Comparison of ENCODE assay signal across 25 cellular contexts in genomic region chr13:41383400-41383799, GRCh38.
DNase-seq lines count a peak whose midpoint lies in the region; ATAC-seq and TF ChIP-seq lines count a peak whose summit lies in the region.
"Had no signal": no experiment of that assay in that cellular context is flagged by ENCODE, and none has a peak within 500 bp of the region (broad histone marks: within the 10 kb centered on the region; RNA-seq: fewer than 3 reads in every experiment).

No MANE protein-coding gene starts in this region.

- H2BK20ac ChIP-seq in IMR-90 (ENCODE audit: low read depth, low read length) = no peak overlapping the region
- H2BK20ac ChIP-seq in H9 (ENCODE audit: low read depth, low read length, poor library complexity, severe bottlenecking) = no peak overlapping the region

- H3K79me2 ChIP-seq in osteoblast (ENCODE audit: insufficient read depth, low read length) = no peaks in the 10 kb centered on the region
- no peaks in the 10 kb centered on the region for H3K79me2 ChIP-seq in H9 (ENCODE audit: insufficient read depth, low read length)

- no TSS peak for BruUV-seq in IMR-90 (replicated peaks; lab: Mats Ljungman, UMichigan)
- no TSS peak for BruUV-seq in Caco-2 (replicated peaks; lab: Mats Ljungman, UMichigan)

- no peaks in the 10 kb centered on the region for H3K23me2 ChIP-seq in H9 (ENCODE audit: insufficient read length, low read depth, low read length, poor library complexity, severe bottlenecking)

- no peaks in the 10 kb centered on the region for H3K36me3 ChIP-seq in IMR-90 (ENCODE audit: control insufficient read depth, insufficient read depth, low read length)
- H3K36me3 ChIP-seq in osteoblast (ENCODE audit: insufficient read depth, low read length) = no peaks in the 10 kb centered on the region
- no peaks in the 10 kb centered on the region for H3K36me3 ChIP-seq in Caco-2 (ENCODE audit: control insufficient read depth, insufficient read depth, low read length)
- H3K36me3 ChIP-seq: breast epithelium, heart right ventricle, WERI-Rb-1 had no signal

- H2BK12ac ChIP-seq in H9 (ENCODE audit: insufficient read length, low read depth, low read length) = no peak overlapping the region

- peaks cover 3% of the 10 kb centered on the region; the same call in 1 of the 2 replicates for H3K4me1 ChIP-seq in IMR-90 (ENCODE audit: control insufficient read depth, insufficient read depth, low read length)
- H3K4me1 ChIP-seq in osteoblast (ENCODE audit: insufficient read depth, low read length) = peaks cover 11% of the 10 kb centered on the region
- H3K4me1 ChIP-seq in Caco-2 = no peaks in the 10 kb centered on the region
- no peaks in the 10 kb centered on the region for H3K4me1 ChIP-seq in H9 (ENCODE audit: insufficient read depth, low read length)
- H3K4me1 ChIP-seq: breast epithelium had no signal

- ATAC-seq in IMR-90 (ENCODE audit: low read depth) = peak; percentile 19
- ATAC-seq: HCT116, SK-N-SH treated with all-trans-retinoic acid at 6 μM for 48 hours had no signal

- H2AK9ac ChIP-seq in IMR-90 (replicated peaks; ENCODE audit: low read depth, low read length, poor library complexity) = no peak overlapping the region

- H4K5ac ChIP-seq in IMR-90 (ENCODE audit: low read depth, low read length) (no peak overlapping the region), H9 (ENCODE audit: insufficient read length, low read depth, low read length) (no peak overlapping the region)

- H2AFZ ChIP-seq in IMR-90 (replicated peaks; ENCODE audit: low read length, poor library complexity) (no peak overlapping the region), osteoblast (ENCODE audit: low read length) (peak overlapping the region; percentile 86), H9 (ENCODE audit: low read length) (no peak overlapping the region)

- H2BK120ac ChIP-seq in IMR-90 (ENCODE audit: low read depth, low read length) = peak overlapping the region; percentile 12; the same call in 1 of the 2 replicates
- H2BK120ac ChIP-seq in H9 (ENCODE audit: low read depth, low read length, poor library complexity, severe bottlenecking) = no peak overlapping the region

- H4K91ac ChIP-seq in IMR-90 (ENCODE audit: insufficient read depth, low read depth, low read length) (no peak overlapping the region), H9 (ENCODE audit: insufficient read length, low read depth, low read length) (no peak overlapping the region)

- H3K36me3 Mint-ChIP-seq in activated CD4-positive, alpha-beta T cell treated with anti-CD3 and anti-CD28 coated beads, Interleukin-2, amount 10 ng/mL, durations not matched to agents 24 days and 14 days (ENCODE audit: low read depth) = no peaks in the 10 kb centered on the region
- H3K36me3 Mint-ChIP-seq in Caco-2 (ENCODE audit: insufficient read depth, unreplicated experiment) (no peaks in the 10 kb centered on the region), H9 (ENCODE audit: insufficient read depth in 1 of 3, low read depth in 3 of 3) (no peaks in the 10 kb centered on the region; a peak in 1 of 7 replicates)

- H3K4me1 Mint-ChIP-seq in activated CD4-positive, alpha-beta T cell treated with anti-CD3 and anti-CD28 coated beads, Interleukin-2, amount 10 ng/mL, durations not matched to agents 24 days and 14 days = peaks cover 6% of the 10 kb centered on the region
- peaks cover 4% of the 10 kb centered on the region for H3K4me1 Mint-ChIP-seq in Caco-2 (ENCODE audit: low read depth, unreplicated experiment)
- H3K4me1 Mint-ChIP-seq in H9 = no peaks in the 10 kb centered on the region; a peak in 1 of 4 replicates
- H3K4me1 Mint-ChIP-seq: memory B cell had no signal

- dilution Hi-C loops in IMR-90 (cut with HindIII; ENCODE audit: low sequenced_read_pairs, unreplicated experiment) = no loop called here

- H2BK5ac ChIP-seq in IMR-90 (ENCODE audit: low read depth, low read length, poor library complexity, severe bottlenecking) (no peak overlapping the region), H9 (ENCODE audit: insufficient read length, low read length) (no peak overlapping the region)

- H3K27me3 ChIP-seq in IMR-90 (ENCODE audit: control insufficient read depth, insufficient read depth, low read length) (no peaks in the 10 kb centered on the region), osteoblast (ENCODE audit: insufficient read depth, low read length) (no peaks in the 10 kb centered on the region), Caco-2 (replicated peaks; ENCODE audit: control insufficient read depth, insufficient read depth, low read length) (no peaks in the 10 kb centered on the region), H9 (ENCODE audit: insufficient read depth, low read length) (no peaks in the 10 kb centered on the region)
- H3K27me3 ChIP-seq: breast epithelium, heart right ventricle had no signal

- H4K20me1 ChIP-seq in IMR-90 (ENCODE audit: insufficient read depth, low read length) = no peaks in the 10 kb centered on the region
- H4K20me1 ChIP-seq in osteoblast (ENCODE audit: insufficient read depth, low read length) = no peaks in the 10 kb centered on the region
- no peaks in the 10 kb centered on the region for H4K20me1 ChIP-seq in H9 (ENCODE audit: control insufficient read depth, insufficient read depth, insufficient read length)

- no peaks in the 10 kb centered on the region for H3K27me3 Mint-ChIP-seq in activated CD4-positive, alpha-beta T cell treated with anti-CD3 and anti-CD28 coated beads, Interleukin-2, amount 10 ng/mL, durations not matched to agents 24 days and 14 days
- no peaks in the 10 kb centered on the region for H3K27me3 Mint-ChIP-seq in Caco-2 (ENCODE audit: insufficient read depth, unreplicated experiment)
- H3K27me3 Mint-ChIP-seq in H9 (ENCODE audit: low read depth) = peaks cover 6% of the 10 kb centered on the region

- no peak overlapping the region for H4K8ac ChIP-seq in IMR-90 (ENCODE audit: low read depth in 2 of 2, low read length in 2 of 2)
- H4K8ac ChIP-seq in H9 (replicated peaks; ENCODE audit: insufficient read length, low read depth, low read length) = no peak overlapping the region

- no peak overlapping the region for H3K56ac ChIP-seq in IMR-90 (ENCODE audit: extremely low read depth, insufficient read depth, low read length)
- no peak overlapping the region for H3K56ac ChIP-seq in H9 (ENCODE audit: insufficient read length, low read depth, low read length)

- no peak for TF ChIP-seq POLR2A in IMR-90 (IDR thresholded peaks at IDR 0.05; ENCODE audit: low read depth, low read length)

- no peak for TF ChIP-seq RAD21 in IMR-90 (IDR thresholded peaks at IDR 0.05; ENCODE audit: low read length)

- H3K9me3 ChIP-seq in IMR-90 (ENCODE audit: control insufficient read depth, insufficient read depth, low read length) (no peaks in the 10 kb centered on the region), osteoblast (ENCODE audit: low read depth, low read length) (no peaks in the 10 kb centered on the region), Caco-2 (no peaks in the 10 kb centered on the region), H9 (ENCODE audit: control insufficient read depth, low read depth, low read length) (no peaks in the 10 kb centered on the region)
- H3K9me3 ChIP-seq: breast epithelium, heart right ventricle had no signal

- no peaks in the 10 kb centered on the region for H3K9me3 Mint-ChIP-seq in activated CD4-positive, alpha-beta T cell treated with anti-CD3 and anti-CD28 coated beads, Interleukin-2, amount 10 ng/mL, durations not matched to agents 24 days and 14 days
- H3K9me3 Mint-ChIP-seq in Caco-2 (ENCODE audit: unreplicated experiment) (no peaks in the 10 kb centered on the region), H9 (0 out of 5 replicates have a peak, but pooled peaks cover 0 to 2% of the 10 kb centered on the region in 2 experiments)
- H3K9me3 Mint-ChIP-seq: memory B cell had no signal

- H3K4me2 ChIP-seq in IMR-90 (ENCODE audit: low read depth, low read length) (no peak overlapping the region; the same call in 1 of the 2 replicates), osteoblast (ENCODE audit: insufficient read depth, low read length) (peak overlapping the region; percentile 16), H9 (ENCODE audit: insufficient read depth, insufficient read length, low read length) (no peak overlapping the region)

- CTCF ChIA-PET in IMR-90 (lab: Yijun Ruan, JAX) = no interaction called here
- CTCF ChIA-PET in Caco-2 (lab: Charles Lee) = interaction anchor here (2.8 kb wide), 1 partner anchor 269 kb away, joined by 10 read pairs; no protein-coding TSS in a partner anchor

- peak; percentile 30 for DNase-seq in activated CD4-positive, alpha-beta T cell treated with anti-CD3 and anti-CD28 coated beads, Interleukin-2, amount 10 ng/mL, durations not matched to agents 24 days and 14 days
- DNase-seq in activated CD4-positive, alpha-beta T cell treated with anti-CD3 and anti-CD28 coated beads for 1 hour = no peak
- DNase-seq in IMR-90 (peak; percentile 61), dermis blood vessel endothelial cell (peak; percentile 72), osteoblast (ENCODE audit: insufficient read length, low spot score, missing footprints) (no peak), Caco-2 (no peak), H9 (no peak), HuH-7 (ENCODE audit: low spot score) (no peak)
- DNase-seq: activated CD4-positive, alpha-beta T cell treated with anti-CD3 and anti-CD28 coated beads, Interleukin-2, amount 50 U/mL, for 4 hours; activated gamma-delta T cell treated with Interleukin-2 at 50 U/mL for 16 hours; DMS79 treated with DMSO at 0.1 percent for 48 hours; heart right ventricle; NCI-H1092 treated with DMSO at 0.1 percent for 48 hours; NCI-H2029 treated with DMSO at 0.1 percent for 48 hours; NCI-H345; NCI-H82; RPMI8226; small intestine; stimulated activated CD4-positive, alpha-beta T cell treated with anti-CD3 and anti-CD28 coated beads, Interleukin-1b, Interleukin-23, amount 100 ng/mL, for 48 hours; WERI-Rb-1 had no signal

- H3K14ac ChIP-seq in IMR-90 (replicated peaks; ENCODE audit: low read depth, low read length) (peak overlapping the region; percentile 69; the same call in 1 of the 2 replicates), H9 (ENCODE audit: insufficient read depth, low read length) (no peak overlapping the region)

- H2BK15ac ChIP-seq in IMR-90 (ENCODE audit: low read depth, low read length) = 0 out of 3 replicates have a peak overlapping the region, but pooled peaks have one; percentile 30
- no peak overlapping the region for H2BK15ac ChIP-seq in H9 (ENCODE audit: low read depth, low read length)

- peaks cover 2% of the 10 kb centered on the region; the same call in 1 of the 2 replicates for H3K9me1 ChIP-seq in IMR-90 (ENCODE audit: insufficient read depth, low read length)

- no peak overlapping the region; the same call in 1 of the 2 replicates for H3K18ac ChIP-seq in IMR-90 (ENCODE audit: low read depth, low read length)
- H3K18ac ChIP-seq in H9 (ENCODE audit: insufficient read length, low read depth, low read length) = no peak overlapping the region

- H3K79me1 ChIP-seq in IMR-90 (ENCODE audit: low read depth in 1 of 2, low read length in 2 of 2) (no peaks in the 10 kb centered on the region), H9 (ENCODE audit: insufficient read depth, low read depth, low read length, poor library complexity, severe bottlenecking) (no peaks in the 10 kb centered on the region)

- H3T11ph ChIP-seq in H9 (ENCODE audit: low read length) = no peak overlapping the region

- no CpG with 5 or more reads among the region's 3 CpGs for WGBS in IMR-90 (ENCODE audit: extremely low coverage in 2 of 2, insufficient read length in 1 of 2), 2 experiments
- WGBS in H9 (ENCODE audit: extremely low coverage, insufficient read length, low lambda C conversion rate) = no CpG with 5 or more reads among the region's 3 CpGs

- H3K27ac ChIP-seq in IMR-90 (ENCODE audit: insufficient read depth, low read length) (no peak overlapping the region), osteoblast (ENCODE audit: low read depth, low read length) (no peak overlapping the region), H9 (ENCODE audit: insufficient read length, low read depth, low read length) (no peak overlapping the region)
- H3K27ac ChIP-seq: breast epithelium, coronary artery, WERI-Rb-1 had no signal

- H3K27ac Mint-ChIP-seq in activated CD4-positive, alpha-beta T cell treated with anti-CD3 and anti-CD28 coated beads, Interleukin-2, amount 10 ng/mL, durations not matched to agents 24 days and 14 days = peak overlapping the region; percentile 3
- no peak overlapping the region for H3K27ac Mint-ChIP-seq in Caco-2 (ENCODE audit: unreplicated experiment)
- no peak overlapping the region for H3K27ac Mint-ChIP-seq in H9
- H3K27ac Mint-ChIP-seq: memory B cell had no signal

- no peak for TF ChIP-seq CTCF in IMR-90 (conservative IDR thresholded peaks at IDR 0.05; ENCODE audit: low read depth, low read length)
- TF ChIP-seq CTCF in osteoblast (IDR thresholded peaks at IDR 0.05; ENCODE audit: extremely low read depth, low read depth, low read length) = no peak
- TF ChIP-seq CTCF in Caco-2 (IDR thresholded peaks at IDR 0.05; ENCODE audit: insufficient read depth in 1 of 2, low read depth in 1 of 2, low read length in 1 of 2, severe bottlenecking in 1 of 2, unreplicated experiment in 1 of 2) = no peak
- no peak for TF ChIP-seq CTCF in H9 (conservative IDR thresholded peaks at IDR 0.05)

- POLR2A ChIA-PET in IMR-90 (lab: Charles Lee; ENCODE audit: unreplicated experiment) = no interaction called here
- POLR2A ChIA-PET in Caco-2 (lab: Charles Lee) = no interaction called here

- H3K4ac ChIP-seq in IMR-90 (ENCODE audit: low read depth, low read length) (no peak overlapping the region), H9 (ENCODE audit: low read depth, low read length) (no peak overlapping the region)

- H3K9ac ChIP-seq in IMR-90 (ENCODE audit: low read depth, low read length) (no peak overlapping the region), H9 (ENCODE audit: extremely low read depth, insufficient read length, low read length) (no peak overlapping the region)

- H3K4me3 Mint-ChIP-seq in activated CD4-positive, alpha-beta T cell treated with anti-CD3 and anti-CD28 coated beads, Interleukin-2, amount 10 ng/mL, durations not matched to agents 24 days and 14 days = no peak overlapping the region
- H3K4me3 Mint-ChIP-seq in Caco-2 (ENCODE audit: unreplicated experiment) = no peak overlapping the region
- no peak overlapping the region for H3K4me3 Mint-ChIP-seq in H9
- H3K4me3 Mint-ChIP-seq: memory B cell had no signal

- H3K23ac ChIP-seq in IMR-90 (ENCODE audit: low read depth, low read length) (no peak overlapping the region), H9 (ENCODE audit: insufficient read length, low read depth, low read length) (no peak overlapping the region)

- intact Hi-C loops in activated CD4-positive, alpha-beta T cell treated with anti-CD3 and anti-CD28 coated beads, Interleukin-2, amount 10 ng/mL, durations not matched to agents 24 days and 14 days (cut with micrococcal nuclease) = no loop called here
- intact Hi-C loops in IMR-90 (cut with micrococcal nuclease) = no loop called here
- intact Hi-C loops in Caco-2 (cut with micrococcal nuclease; ENCODE audit: unreplicated experiment) = loop anchor here (10.0 kb wide), 1 partner anchor 309 kb away; no protein-coding TSS in a partner anchor

- H2AK5ac ChIP-seq in IMR-90 (ENCODE audit: low read depth, low read length) (no peak overlapping the region), H9 (ENCODE audit: insufficient read length, low read length) (no peak overlapping the region)

- in situ Hi-C loops in IMR-90 (cut with MboI; ENCODE audit: low sequenced_read_pairs) = loop anchor here (10.0 kb wide), 2 partner anchors 271 to 731 kb away; no protein-coding TSS in a partner anchor

- no peak overlapping the region for H3K4me3 ChIP-seq in IMR-90 (ENCODE audit: insufficient read depth, low read depth, low read length)
- H3K4me3 ChIP-seq in osteoblast (ENCODE audit: insufficient read depth, low read length) = no peak overlapping the region
- no peak overlapping the region for H3K4me3 ChIP-seq in Caco-2 (ENCODE audit: low read depth, low read length)
- H3K4me3 ChIP-seq: breast epithelium, coronary artery, heart right ventricle had no signal

Comparison
In these comparisons a context has a peak if more than half of its experiments do, and no peak if none do; other contexts are left out.
1. DNase-seq: peak in activated CD4-positive, alpha-beta T cell treated with anti-CD3 and anti-CD28 coated beads, Interleukin-2, amount 10 ng/mL, durations not matched to agents 24 days and 14 days (single experiment), IMR-90 (single experiment) and dermis blood vessel endothelial cell (single experiment); none in activated CD4-positive, alpha-beta T cell treated with anti-CD3 and anti-CD28 coated beads for 1 hour (single experiment), osteoblast (single experiment), Caco-2 (0 of 2), H9 (single experiment) and HuH-7 (single experiment).